ENCODE assay signal across 16 cellular contexts in the genomic region with DNA sequence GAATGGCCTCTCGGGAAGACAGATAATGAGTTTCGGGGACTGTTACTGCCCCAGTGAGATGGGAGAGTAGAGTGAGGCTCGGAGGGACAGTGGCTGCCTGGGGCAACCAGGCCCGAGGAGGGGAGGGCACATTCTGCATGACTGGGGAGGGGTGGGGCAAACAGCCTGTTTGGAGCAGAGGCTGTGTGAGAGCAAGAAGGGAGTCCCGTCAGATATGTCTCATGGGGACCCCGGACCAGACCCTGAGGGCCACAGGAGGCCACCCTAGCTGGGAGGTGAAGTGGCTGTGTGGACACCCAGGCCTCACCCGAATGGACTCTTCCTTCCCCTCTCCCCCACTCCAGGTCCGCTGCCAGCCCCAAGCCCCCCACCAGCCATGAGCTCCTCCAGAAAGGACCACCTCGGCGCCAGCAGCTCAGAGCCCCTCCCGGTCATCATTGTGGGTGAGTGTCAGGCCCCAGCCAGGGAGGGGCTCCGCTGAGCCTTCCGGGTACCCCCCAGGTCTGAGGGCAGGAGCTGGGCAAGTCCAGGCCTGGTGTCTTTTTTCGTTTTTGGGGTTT. TPM values are rescaled to one million over a fixed set of nuclear protein-coding genes. Genes with fewer than 3 reads are reported as not detected.
DNase-seq lines count a peak whose midpoint lies in the region; ATAC-seq, FAIRE-seq and TF ChIP-seq lines count a peak whose summit lies in the region.
"Had no signal": no experiment of that assay in that cellular context is flagged by ENCODE, and none has a peak within 500 bp of the region (broad histone marks: within the 10 kb centered on the region; RNA-seq: fewer than 3 reads in every experiment).

No MANE protein-coding gene starts in this region.

- H3K4me1 ChIP-seq in left ventricle myocardium inferior = peaks cover 63% of the 10 kb centered on the region
- H3K4me1 ChIP-seq in OCI-LY3 (ENCODE audit: low read length) = peaks cover 18% of the 10 kb centered on the region
- peaks cover 2 to 7% (median 4%) of the 10 kb centered on the region in 4 experiments; a peak in 6 of 7 replicates for H3K4me1 ChIP-seq in H1 (replicated peaks in 1 of 4; ENCODE audit: control insufficient read depth in 3 of 4, insufficient read depth in 4 of 4, low read length in 3 of 4)
- H3K4me1 ChIP-seq in gastrocnemius medialis = peaks cover 40 to 57% of the 10 kb centered on the region in 2 donors

- peak overlapping the region; percentile 19 for H4K91ac ChIP-seq in H1 (replicated peaks; ENCODE audit: insufficient read length, low read length)

- H3K14ac ChIP-seq in H1 (ENCODE audit: insufficient read length) = no peak overlapping the region

- H2BK120ac ChIP-seq in H1 (replicated peaks; ENCODE audit: low read depth, low read length) = no peak overlapping the region

- TF ChIP-seq CTCF in left ventricle myocardium inferior (IDR thresholded peaks at IDR 0.05; ENCODE audit: borderline replicate concordance) (no peak), OCI-LY3 (IDR thresholded peaks at IDR 0.05; ENCODE audit: low read depth, low read length) (no peak), H1 (IDR thresholded peaks at IDR 0.05; ENCODE audit: control extremely low read depth in 1 of 3, insufficient read depth in 1 of 3, low read depth in 1 of 3, low read length in 3 of 3) (no peak), gastrocnemius medialis (IDR thresholded peaks at IDR 0.05 in 4 of 5, conservative IDR thresholded peaks at IDR 0.05 in 1 of 5) (no peak), nephron progenitor cell (IDR thresholded peaks at IDR 0.05) (no peak)

- no peak for TF ChIP-seq EP300 in H1 (IDR thresholded peaks at IDR 0.05; ENCODE audit: borderline replicate concordance in 1 of 2, low read depth in 2 of 2, low read length in 2 of 2)

- H3K23ac ChIP-seq in H1 (ENCODE audit: insufficient read length) = no peak overlapping the region

- H4K20me1 ChIP-seq in OCI-LY3 (ENCODE audit: insufficient read depth, low read length) = no peaks in the 10 kb centered on the region
- no peaks in the 10 kb centered on the region for H4K20me1 ChIP-seq in H1 (replicated peaks in 1 of 2; ENCODE audit: control insufficient read depth in 1 of 2, insufficient read depth in 2 of 2, low read length in 2 of 2)
- H4K20me1 ChIP-seq: BLaER1 had no signal

- H4K5ac ChIP-seq in H1 (ENCODE audit: insufficient read length, low read depth, low read length) = no peak overlapping the region

- no peaks in the 10 kb centered on the region for H3K79me1 ChIP-seq in H1 (ENCODE audit: low read depth, low read length)

- in situ Hi-C loops in gastrocnemius medialis (cut with MboI; ENCODE audit: low sequenced_read_pairs in 4 of 4) = loop anchor here (10.0 to 25.0 kb wide), 7 partner anchors 105 to 530 kb away; a partner anchor contains a TSS

- H3K56ac ChIP-seq in H1 (replicated peaks; ENCODE audit: insufficient read length, low read depth, low read length) = no peak overlapping the region

- no peak overlapping the region for H2BK5ac ChIP-seq in H1 (ENCODE audit: low read depth, low read length)

- no peak overlapping the region for H2AK5ac ChIP-seq in H1 (ENCODE audit: low read depth, low read length)

- ATAC-seq in left cardiac atrium (no peak), gastrocnemius medialis (no peak), GM21737 (IDR thresholded peaks at IDR 0.05; ENCODE audit: unreplicated experiment) (no peak)

- intact Hi-C loops in left ventricle myocardium inferior (cut with micrococcal nuclease) = loop anchor here (10.0 kb wide), 1 partner anchor 227 kb away; a partner anchor contains a TSS
- intact Hi-C loops in left cardiac atrium (cut with DNase I) = loop anchor here in 1 of 2 donors (2.0 to 5.0 kb wide), 3 partner anchors 105 to 525 kb away; no protein-coding TSS in a partner anchor
- intact Hi-C loops in gastrocnemius medialis (cut with DNase I; ENCODE audit: low total_unique reads) = loop anchor here (2.0 kb wide), 1 partner anchor 105 kb away; no protein-coding TSS in a partner anchor

- no peak overlapping the region for H3K27ac Mint-ChIP-seq in nephron progenitor cell
- H3K27ac Mint-ChIP-seq: CD14-positive monocyte; CD4-positive, alpha-beta memory T cell; HFFc6 had no signal

- no peaks in the 10 kb centered on the region for H3K79me2 ChIP-seq in OCI-LY3 (ENCODE audit: low read length)
- no peaks in the 10 kb centered on the region for H3K79me2 ChIP-seq in H1 (ENCODE audit: control insufficient read depth in 1 of 2, insufficient read depth in 2 of 2, low read length in 2 of 2)

- H2BK15ac ChIP-seq in H1 (ENCODE audit: low read length) = no peak overlapping the region

- no peaks in the 10 kb centered on the region for H3K27me3 ChIP-seq in left ventricle myocardium inferior (ENCODE audit: low read depth)
- peaks cover 13% of the 10 kb centered on the region; the same call in 1 of the 2 replicates for H3K27me3 ChIP-seq in OCI-LY3 (ENCODE audit: low read depth, low read length)
- no peaks in the 10 kb centered on the region for H3K27me3 ChIP-seq in H1 (replicated peaks in 1 of 4; ENCODE audit: control insufficient read depth in 3 of 4, extremely low read depth in 1 of 4, insufficient read depth in 3 of 4, low read length in 3 of 4)
- H3K27me3 ChIP-seq in gastrocnemius medialis = no peaks in the 10 kb centered on the region
- H3K27me3 ChIP-seq in H7 (ENCODE audit: control insufficient read depth, insufficient read depth, low read length) = peaks cover 1% of the 10 kb centered on the region; the same call in 1 of the 2 replicates

- no peaks in the 10 kb centered on the region for H3K9me3 Mint-ChIP-seq in nephron progenitor cell
- H3K9me3 Mint-ChIP-seq: CD4-positive, alpha-beta memory T cell; HFFc6 had no signal

- no peak overlapping the region for H3K4ac ChIP-seq in H1 (replicated peaks; ENCODE audit: insufficient read length, low read depth, low read length)

- H3K36me3 ChIP-seq in left ventricle myocardium inferior (peaks cover 31% of the 10 kb centered on the region), OCI-LY3 (replicated peaks; ENCODE audit: low read depth, low read length) (no peaks in the 10 kb centered on the region), H1 (ENCODE audit: control insufficient read depth in 2 of 4, insufficient read depth in 4 of 4, low read length in 3 of 4) (no peaks in the 10 kb centered on the region), gastrocnemius medialis (peaks cover 0 to 55% of the 10 kb centered on the region in 2 donors), H7 (replicated peaks; ENCODE audit: control insufficient read depth, insufficient read depth, low read length) (peaks cover 1% of the 10 kb centered on the region; the same call in 1 of the 2 replicates)
- H3K36me3 ChIP-seq: BLaER1 had no signal

- H3K27me3 Mint-ChIP-seq in nephron progenitor cell (ENCODE audit: low read depth, poor library complexity) = peaks cover 14% of the 10 kb centered on the region

- POLR2A ChIA-PET in H1 (lab: Charles Lee; ENCODE audit: partially characterized antibody) = interaction anchor here (1.0 kb wide), 1 partner anchor 90 kb away, joined by 4 read pairs; no protein-coding TSS in a partner anchor

- peak overlapping the region; percentile 33 for H3K27ac ChIP-seq in left ventricle myocardium inferior (replicated peaks)
- no peak overlapping the region for H3K27ac ChIP-seq in OCI-LY3 (ENCODE audit: low read length)
- no peak overlapping the region for H3K27ac ChIP-seq in H1 (ENCODE audit: low read depth, low read length)
- peak overlapping the region; percentile 79 to 100 (median 91) for H3K27ac ChIP-seq in gastrocnemius medialis
- H3K27ac ChIP-seq: 22Rv1, BLaER1, GM23248 had no signal

- CTCF ChIA-PET in H1 (lab: Charles Lee; ENCODE audit: partially characterized antibody) = interaction anchor here (0.7 to 16.0 kb wide), 29 partner anchors 8 to 526 kb away, joined by 3 to 366 read pairs (median 4); a partner anchor contains a TSS

- H3K9me3 ChIP-seq in left ventricle myocardium inferior (replicated peaks) (no peaks in the 10 kb centered on the region), OCI-LY3 (ENCODE audit: insufficient read depth, low read length) (no peaks in the 10 kb centered on the region), H1 (ENCODE audit: insufficient read depth in 2 of 2, low read depth in 1 of 2, low read length in 1 of 2) (no peaks in the 10 kb centered on the region), gastrocnemius medialis (no peaks in the 10 kb centered on the region)
- H3K9me3 ChIP-seq: BLaER1 had no signal

- no peaks in the 10 kb centered on the region for H3K23me2 ChIP-seq in H1 (ENCODE audit: low read depth, low read length)

- no peak overlapping the region for H3K18ac ChIP-seq in H1 (ENCODE audit: extremely low read depth, low read length)

- H2AFZ ChIP-seq in OCI-LY3 (ENCODE audit: low read depth, low read length) (peak overlapping the region; percentile 64), H1 (ENCODE audit: low read length) (no peak overlapping the region)
- H2AFZ ChIP-seq: GM23248 had no signal

- H3K4me1 Mint-ChIP-seq in nephron progenitor cell = peaks cover 17% of the 10 kb centered on the region

- WGBS in H1 (ENCODE audit: extremely low coverage in 1 of 2, insufficient coverage in 1 of 2, insufficient read length in 1 of 2, insufficient replicate concordance in 2 of 2, low coverage in 1 of 2, low lambda C conversion rate in 2 of 2, missing lambda C conversion rate in 1 of 2), 2 experiments = 85% methylated on average over 12 of the region's 14 CpGs; no CpG with 5 or more reads in 1 of the 2 experiments

- no peak overlapping the region for H3K4me3 ChIP-seq in left ventricle myocardium inferior
- H3K4me3 ChIP-seq in OCI-LY3 (ENCODE audit: low read length) = peak overlapping the region; percentile 44
- H3K4me3 ChIP-seq in H1 (ENCODE audit: extremely low read depth in 1 of 4, insufficient read depth in 2 of 4, low read depth in 3 of 4, low read length in 4 of 4) = no peak overlapping the region
- no peak overlapping the region for H3K4me3 ChIP-seq in gastrocnemius medialis
- H3K4me3 ChIP-seq in H7 (ENCODE audit: insufficient read depth, low read depth, low read length) = no peak overlapping the region
- H3K4me3 ChIP-seq: BLaER1, GM23248 had no signal

- no peak for TF ChIP-seq RAD21 in H1 (IDR thresholded peaks at IDR 0.05 in 1 of 2, conservative IDR thresholded peaks at IDR 0.05 in 1 of 2; ENCODE audit: low read depth in 2 of 2, low read length in 2 of 2)

- no peak overlapping the region for H3K9ac ChIP-seq in OCI-LY3 (ENCODE audit: low read length)
- H3K9ac ChIP-seq in H1 (replicated peaks in 1 of 4; ENCODE audit: extremely low read depth in 1 of 4, low read depth in 3 of 4, low read length in 3 of 4) = no peak overlapping the region
- H3K9ac ChIP-seq: BLaER1, GM23248 had no signal

- DNase-seq in left ventricle myocardium inferior = no peak
- no peak for DNase-seq in left cardiac atrium
- no peak for DNase-seq in H1 (ENCODE audit: low read depth in 1 of 2, low spot score in 2 of 2)
- no peak for DNase-seq in gastrocnemius medialis
- DNase-seq in H7 = no peak
- DNase-seq in nephron progenitor cell = no peak
- DNase-seq: DMS79 had no signal

- TF ChIP-seq POLR2A in H1 (IDR thresholded peaks at IDR 0.05; ENCODE audit: control extremely low read depth in 1 of 2, low read depth in 2 of 2, low read length in 2 of 2) = no peak
- TF ChIP-seq POLR2A in gastrocnemius medialis (IDR thresholded peaks at IDR 0.05) = no peak

- FAIRE-seq in H1 (lab: Jason Lieb, UNC) = no peak
- FAIRE-seq: H54 had no signal

- H3K4me2 ChIP-seq in OCI-LY3 (ENCODE audit: low read length) (peak overlapping the region; percentile 70), H1 (ENCODE audit: insufficient read depth in 1 of 2, low read depth in 2 of 2, low read length in 2 of 2) (no peak overlapping the region)
- H3K4me2 ChIP-seq: BLaER1 had no signal

- H3K4me3 Mint-ChIP-seq in nephron progenitor cell = no peak overlapping the region
- H3K4me3 Mint-ChIP-seq: CD14-positive monocyte; CD4-positive, alpha-beta memory T cell; HFFc6 had no signal

- no peaks in the 10 kb centered on the region for H3K36me3 Mint-ChIP-seq in nephron progenitor cell (ENCODE audit: low read depth)
- H3K36me3 Mint-ChIP-seq: CD4-positive, alpha-beta memory T cell had no signal

- no peak overlapping the region for H2BK20ac ChIP-seq in H1 (ENCODE audit: low read length)

- peak overlapping the region; percentile 62; the same call in 1 of the 2 replicates for H4K8ac ChIP-seq in H1 (ENCODE audit: extremely low read depth, insufficient read depth, low read length)

- H2BK12ac ChIP-seq in H1 (ENCODE audit: low read depth, low read length) = no peak overlapping the region

RNA-seq across cellular contexts. Expression of a gene that starts 4.3 kb away (rescaled TPM):
- total RNA-seq in left ventricle myocardium inferior (12.5 TPM), left cardiac atrium (1 to 10 TPM; 7.0 to 8.3 TPM), gastrocnemius medialis (10 to 100 TPM in 3 of 4 donors, 1 to 10 TPM in 1; 9.6 to 24.9 (median 13.2) TPM)
- 0.48 and 0.58 TPM in 2 replicates for total RNA-seq in H1 (2021; fragmentation: NEBNext Ultra II Directional; extraction: Animal tissue kit (Norgen Biotek cat#: 25700))
- 0.76 and 1.5 TPM in 2 replicates for polyA plus RNA-seq in H1 (2011; rRNA removed)
- polyA plus RNA-seq in H1 (2011; cell fraction: cytosol; rRNA removed) = 1.2 TPM
- polyA plus RNA-seq in H1 (2011; cell fraction: nucleus; rRNA removed) = 2.4 TPM
- polyA plus RNA-seq in H1 (2012, experiment 1 of 2) = 0.53 to 0.86 TPM (median 0.70 TPM) in 4 replicates
- 0.34 TPM for polyA plus RNA-seq in H1 (2012, experiment 2 of 2)
- 0.34 TPM for polyA plus RNA-seq in H1 (2013, experiment 1 of 2)
- polyA plus RNA-seq in H1 (2013, experiment 2 of 2) = 0.48 TPM
- polyA minus RNA-seq in H1 (2011; rRNA and poly(A)+ RNA removed) = 0.16 and 0.22 TPM in 2 replicates
- 0.59 TPM for polyA minus RNA-seq in H1 (2011; cell fraction: cytosol; rRNA and poly(A)+ RNA removed)
- 2.5 TPM for polyA minus RNA-seq in H1 (2011; cell fraction: nucleus; rRNA and poly(A)+ RNA removed)
- total RNA-seq in H7 (2014; rRNA removed; shearing (Covaris generic)) = 1.3 and 1.6 TPM in 2 replicates

RNA-seq across cellular contexts. Expression of a gene that starts 10.7 kb away (rescaled TPM):
- total RNA-seq in left ventricle myocardium inferior (0.69 TPM), left cardiac atrium (under 1 TPM in 1 of 2 donors, not detected in 1; 0.91 TPM), gastrocnemius medialis (not detected)
- total RNA-seq in H1 (2021; fragmentation: NEBNext Ultra II Directional; extraction: Animal tissue kit (Norgen Biotek cat#: 25700)) = 2.0 and 3.6 TPM in 2 replicates
- polyA plus RNA-seq in H1 (2011; rRNA removed) = 4.2 and 7.5 TPM in 2 replicates
- 5.4 TPM for polyA plus RNA-seq in H1 (2011; cell fraction: cytosol; rRNA removed)
- 27.9 TPM for polyA plus RNA-seq in H1 (2011; cell fraction: nucleus; rRNA removed)
- polyA plus RNA-seq in H1 (2012, experiment 1 of 2) = 3.8 to 7.5 TPM (median 5.9 TPM) in 4 replicates
- 2.7 TPM for polyA plus RNA-seq in H1 (2012, experiment 2 of 2)
- polyA plus RNA-seq in H1 (2013, experiment 1 of 2) = 3.8 TPM
- polyA plus RNA-seq in H1 (2013, experiment 2 of 2) = 4.0 TPM
- 2.3 and 3.2 TPM in 2 replicates for polyA minus RNA-seq in H1 (2011; rRNA and poly(A)+ RNA removed)
- polyA minus RNA-seq in H1 (2011; cell fraction: cytosol; rRNA and poly(A)+ RNA removed) = 2.6 TPM
- polyA minus RNA-seq in H1 (2011; cell fraction: nucleus; rRNA and poly(A)+ RNA removed) = 4.1 TPM
- total RNA-seq in H7 (2014; rRNA removed; shearing (Covaris generic)) = 0.55 and 1.2 TPM in 2 replicates
- total RNA-seq: CD4-positive, alpha-beta memory T cell; GM23248 had no signal
- polyA plus RNA-seq: CD4-positive, alpha-beta memory T cell had no signal

RNA-seq across cellular contexts. Expression of a gene that starts 58.5 kb away (rescaled TPM):
- total RNA-seq in left ventricle myocardium inferior (50.4 TPM), left cardiac atrium (10 to 100 TPM; 27.0 to 36.3 TPM), gastrocnemius medialis (10 to 100 TPM; 10.3 to 20.8 (median 18.4) TPM)
- total RNA-seq in H1 (2021; fragmentation: NEBNext Ultra II Directional; extraction: Animal tissue kit (Norgen Biotek cat#: 25700)) = 5.8 and 7.0 TPM in 2 replicates
- 3.7 and 4.6 TPM in 2 replicates for polyA plus RNA-seq in H1 (2011; rRNA removed)
- 3.9 TPM for polyA plus RNA-seq in H1 (2011; cell fraction: cytosol; rRNA removed)
- polyA plus RNA-seq in H1 (2011; cell fraction: nucleus; rRNA removed) = 12.8 TPM
- 3.2 to 3.9 TPM (median 3.6 TPM) in 4 replicates for polyA plus RNA-seq in H1 (2012, experiment 1 of 2)
- 1.7 TPM for polyA plus RNA-seq in H1 (2012, experiment 2 of 2)
- polyA plus RNA-seq in H1 (2013, experiment 1 of 2) = 3.0 TPM
- 2.4 TPM for polyA plus RNA-seq in H1 (2013, experiment 2 of 2)
- 18.3 and 19.3 TPM in 2 replicates for polyA minus RNA-seq in H1 (2011; rRNA and poly(A)+ RNA removed)
- polyA minus RNA-seq in H1 (2011; cell fraction: cytosol; rRNA and poly(A)+ RNA removed) = 6.3 TPM
- 26.2 TPM for polyA minus RNA-seq in H1 (2011; cell fraction: nucleus; rRNA and poly(A)+ RNA removed)
- 2.2 and 2.3 TPM in 2 replicates for total RNA-seq in H7 (2014; rRNA removed; shearing (Covaris generic))

Comparison
In these comparisons a context has a peak if more than half of its experiments do, and no peak if none do; other contexts are left out.
1. H3K27ac ChIP-seq: peak in left ventricle myocardium inferior (single experiment) and gastrocnemius medialis (4 of 4); none in OCI-LY3 (single experiment) and H1 (single experiment).